28 cellular contexts compared by ENCODE assay signal in genomic region chr9:13811876-13812275, GRCh38.
"Had no signal": no experiment of that assay in that cellular context is flagged by ENCODE, and none has a peak within 500 bp of the region (broad histone marks: within the 10 kb centered on the region; RNA-seq: fewer than 3 reads in every experiment).

No MANE protein-coding gene starts in this region.

- H3K4me3 ChIP-seq: colonic mucosa, coronary artery, dorsolateral prefrontal cortex, esophagus muscularis mucosa, esophagus squamous epithelium, gastrocnemius medialis, gastroesophageal sphincter, heart left ventricle, heart right ventricle had no signal

- H3K36me3 ChIP-seq: colonic mucosa, esophagus muscularis mucosa, esophagus squamous epithelium, gastrocnemius medialis, gastroesophageal sphincter, heart left ventricle, heart right ventricle had no signal

- H3K27me3 ChIP-seq: colonic mucosa, dorsolateral prefrontal cortex, esophagus muscularis mucosa, esophagus squamous epithelium, foreskin keratinocyte, gastrocnemius medialis, gastroesophageal sphincter, heart left ventricle, heart right ventricle had no signal

- H3K4me1 ChIP-seq: colonic mucosa, esophagus muscularis mucosa, foreskin keratinocyte, heart right ventricle had no signal

- FAIRE-seq: colon, endometrium, endothelial cell of umbilical vein, frontal cortex had no signal

- ATAC-seq: effector memory CD8-positive, alpha-beta T cell; esophagus mucosa; foreskin keratinocyte; gastrocnemius medialis; gastroesophageal sphincter; heart left ventricle; heart right ventricle had no signal

- DNase-seq: colonic mucosa; cortex of kidney; dermis blood vessel endothelial cell; dorsolateral prefrontal cortex; effector CD4-positive, alpha-beta T cell; effector CD8-positive, alpha-beta T cell; effector memory CD4-positive, alpha-beta T cell; effector memory CD8-positive, alpha-beta T cell; endodermal cell; erythroblast; esophagus squamous epithelium; foreskin fibroblast; foreskin melanocyte; gastrocnemius medialis; glutamatergic neuron; head of caudate nucleus; heart left ventricle; heart right ventricle had no signal

- H3K9me3 ChIP-seq: colonic mucosa, esophagus muscularis mucosa, esophagus squamous epithelium, gastrocnemius medialis, gastroesophageal sphincter, heart left ventricle, heart right ventricle had no signal

- H3K27ac ChIP-seq: colonic mucosa, coronary artery, dorsolateral prefrontal cortex, epithelial cell of prostate, esophagus muscularis mucosa, esophagus squamous epithelium, foreskin keratinocyte, gastrocnemius medialis, gastroesophageal sphincter, heart left ventricle, heart right ventricle had no signal
